ENCODE assay signal across 1 cellular context in the genomic region with DNA sequence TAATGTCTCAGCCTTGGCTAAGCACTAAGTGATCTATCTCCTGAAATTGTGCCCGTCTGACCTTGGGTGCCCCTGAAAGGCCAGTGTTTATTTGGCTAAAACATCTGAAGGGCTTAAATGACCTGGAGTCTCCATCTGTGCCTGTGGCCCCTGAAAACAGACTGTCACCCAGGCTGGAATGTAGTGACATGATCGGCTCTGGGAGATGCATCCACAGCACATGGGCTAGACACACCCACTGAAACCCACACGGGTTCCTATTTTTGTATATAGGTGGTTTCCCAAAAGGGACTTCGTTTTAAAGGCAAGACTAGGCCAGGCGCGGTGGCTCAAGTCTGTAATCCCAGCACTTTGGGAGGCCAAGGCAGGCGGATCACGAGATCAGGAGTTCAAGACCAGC.
TF ChIP-seq lines count a peak whose summit lies in the region.

No MANE protein-coding gene starts in this region.

TF ChIP-seq in HepG2, 621 proteins besides CTCF, POLR2A, EP300 and RAD21:
- TF ChIP-seq, protein P1, sequence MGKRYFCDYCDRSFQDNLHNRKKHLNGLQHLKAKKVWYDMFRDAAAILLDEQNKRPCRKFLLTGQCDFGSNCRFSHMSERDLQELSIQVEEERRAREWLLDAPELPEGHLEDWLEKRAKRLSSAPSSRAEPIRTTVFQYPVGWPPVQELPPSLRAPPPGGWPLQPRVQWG (CRISPR knock-in tag; IDR thresholded peaks at IDR 0.05; ENCODE audit: borderline replicate concordance, low read depth) = no peak
- no peak for TF ChIP-seq ZNF619 (CRISPR knock-in tag; IDR thresholded peaks at IDR 0.05)
- no peak for TF ChIP-seq CBX5 (CRISPR knock-in tag; IDR thresholded peaks at IDR 0.05; ENCODE audit: borderline replicate concordance)
- no peak for TF ChIP-seq ZNF605 (CRISPR knock-in tag; IDR thresholded peaks at IDR 0.05)
- TF ChIP-seq, protein P2, sequence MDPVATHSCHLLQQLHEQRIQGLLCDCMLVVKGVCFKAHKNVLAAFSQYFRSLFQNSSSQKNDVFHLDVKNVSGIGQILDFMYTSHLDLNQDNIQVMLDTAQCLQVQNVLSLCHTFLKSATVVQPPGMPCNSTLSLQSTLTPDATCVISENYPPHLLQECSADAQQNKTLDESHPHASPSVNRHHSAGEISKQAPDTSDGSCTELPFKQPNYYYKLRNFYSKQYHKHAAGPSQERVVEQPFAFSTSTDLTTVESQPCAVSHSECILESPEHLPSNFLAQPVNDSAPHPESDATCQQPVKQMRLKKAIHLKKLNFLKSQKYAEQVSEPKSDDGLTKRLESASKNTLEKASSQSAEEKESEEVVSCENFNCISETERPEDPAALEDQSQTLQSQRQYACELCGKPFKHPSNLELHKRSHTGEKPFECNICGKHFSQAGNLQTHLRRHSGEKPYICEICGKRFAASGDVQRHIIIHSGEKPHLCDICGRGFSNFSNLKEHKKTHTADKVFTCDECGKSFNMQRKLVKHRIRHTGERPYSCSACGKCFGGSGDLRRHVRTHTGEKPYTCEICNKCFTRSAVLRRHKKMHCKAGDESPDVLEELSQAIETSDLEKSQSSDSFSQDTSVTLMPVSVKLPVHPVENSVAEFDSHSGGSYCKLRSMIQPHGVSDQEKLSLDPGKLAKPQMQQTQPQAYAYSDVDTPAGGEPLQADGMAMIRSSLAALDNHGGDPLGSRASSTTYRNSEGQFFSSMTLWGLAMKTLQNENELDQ (CRISPR knock-in tag; IDR thresholded peaks at IDR 0.05; ENCODE audit: borderline replicate concordance) = no peak
- TF ChIP-seq KLF12 (CRISPR knock-in tag; IDR thresholded peaks at IDR 0.05; ENCODE audit: borderline replicate concordance) = no peak
- no peak for TF ChIP-seq ZC3H13 (CRISPR knock-in tag; IDR thresholded peaks at IDR 0.05)
- no peak for TF ChIP-seq DMAP1 (CRISPR knock-in tag; IDR thresholded peaks at IDR 0.05)
- TF ChIP-seq, protein P3, sequence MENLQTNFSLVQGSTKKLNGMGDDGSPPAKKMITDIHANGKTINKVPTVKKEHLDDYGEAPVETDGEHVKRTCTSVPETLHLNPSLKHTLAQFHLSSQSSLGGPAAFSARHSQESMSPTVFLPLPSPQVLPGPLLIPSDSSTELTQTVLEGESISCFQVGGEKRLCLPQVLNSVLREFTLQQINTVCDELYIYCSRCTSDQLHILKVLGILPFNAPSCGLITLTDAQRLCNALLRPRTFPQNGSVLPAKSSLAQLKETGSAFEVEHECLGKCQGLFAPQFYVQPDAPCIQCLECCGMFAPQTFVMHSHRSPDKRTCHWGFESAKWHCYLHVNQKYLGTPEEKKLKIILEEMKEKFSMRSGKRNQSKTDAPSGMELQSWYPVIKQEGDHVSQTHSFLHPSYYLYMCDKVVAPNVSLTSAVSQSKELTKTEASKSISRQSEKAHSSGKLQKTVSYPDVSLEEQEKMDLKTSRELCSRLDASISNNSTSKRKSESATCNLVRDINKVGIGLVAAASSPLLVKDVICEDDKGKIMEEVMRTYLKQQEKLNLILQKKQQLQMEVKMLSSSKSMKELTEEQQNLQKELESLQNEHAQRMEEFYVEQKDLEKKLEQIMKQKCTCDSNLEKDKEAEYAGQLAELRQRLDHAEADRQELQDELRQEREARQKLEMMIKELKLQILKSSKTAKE (CRISPR knock-in tag; IDR thresholded peaks at IDR 0.05; ENCODE audit: borderline replicate concordance) = no peak
- TF ChIP-seq ZNF430 (CRISPR knock-in tag; IDR thresholded peaks at IDR 0.05) = no peak
- no peak for TF ChIP-seq ZNF749 (CRISPR knock-in tag; IDR thresholded peaks at IDR 0.05; ENCODE audit: borderline replicate concordance)
- TF ChIP-seq ZNF563 (CRISPR knock-in tag; IDR thresholded peaks at IDR 0.05) = no peak
- no peak for TF ChIP-seq GABPA (IDR thresholded peaks at IDR 0.05; ENCODE audit: low read depth, low read length)
- no peak for TF ChIP-seq GABPA (CRISPR knock-in tag; IDR thresholded peaks at IDR 0.05; ENCODE audit: low read depth)
- TF ChIP-seq IRF2 (CRISPR knock-in tag; IDR thresholded peaks at IDR 0.05) = no peak
- TF ChIP-seq, protein P4, sequence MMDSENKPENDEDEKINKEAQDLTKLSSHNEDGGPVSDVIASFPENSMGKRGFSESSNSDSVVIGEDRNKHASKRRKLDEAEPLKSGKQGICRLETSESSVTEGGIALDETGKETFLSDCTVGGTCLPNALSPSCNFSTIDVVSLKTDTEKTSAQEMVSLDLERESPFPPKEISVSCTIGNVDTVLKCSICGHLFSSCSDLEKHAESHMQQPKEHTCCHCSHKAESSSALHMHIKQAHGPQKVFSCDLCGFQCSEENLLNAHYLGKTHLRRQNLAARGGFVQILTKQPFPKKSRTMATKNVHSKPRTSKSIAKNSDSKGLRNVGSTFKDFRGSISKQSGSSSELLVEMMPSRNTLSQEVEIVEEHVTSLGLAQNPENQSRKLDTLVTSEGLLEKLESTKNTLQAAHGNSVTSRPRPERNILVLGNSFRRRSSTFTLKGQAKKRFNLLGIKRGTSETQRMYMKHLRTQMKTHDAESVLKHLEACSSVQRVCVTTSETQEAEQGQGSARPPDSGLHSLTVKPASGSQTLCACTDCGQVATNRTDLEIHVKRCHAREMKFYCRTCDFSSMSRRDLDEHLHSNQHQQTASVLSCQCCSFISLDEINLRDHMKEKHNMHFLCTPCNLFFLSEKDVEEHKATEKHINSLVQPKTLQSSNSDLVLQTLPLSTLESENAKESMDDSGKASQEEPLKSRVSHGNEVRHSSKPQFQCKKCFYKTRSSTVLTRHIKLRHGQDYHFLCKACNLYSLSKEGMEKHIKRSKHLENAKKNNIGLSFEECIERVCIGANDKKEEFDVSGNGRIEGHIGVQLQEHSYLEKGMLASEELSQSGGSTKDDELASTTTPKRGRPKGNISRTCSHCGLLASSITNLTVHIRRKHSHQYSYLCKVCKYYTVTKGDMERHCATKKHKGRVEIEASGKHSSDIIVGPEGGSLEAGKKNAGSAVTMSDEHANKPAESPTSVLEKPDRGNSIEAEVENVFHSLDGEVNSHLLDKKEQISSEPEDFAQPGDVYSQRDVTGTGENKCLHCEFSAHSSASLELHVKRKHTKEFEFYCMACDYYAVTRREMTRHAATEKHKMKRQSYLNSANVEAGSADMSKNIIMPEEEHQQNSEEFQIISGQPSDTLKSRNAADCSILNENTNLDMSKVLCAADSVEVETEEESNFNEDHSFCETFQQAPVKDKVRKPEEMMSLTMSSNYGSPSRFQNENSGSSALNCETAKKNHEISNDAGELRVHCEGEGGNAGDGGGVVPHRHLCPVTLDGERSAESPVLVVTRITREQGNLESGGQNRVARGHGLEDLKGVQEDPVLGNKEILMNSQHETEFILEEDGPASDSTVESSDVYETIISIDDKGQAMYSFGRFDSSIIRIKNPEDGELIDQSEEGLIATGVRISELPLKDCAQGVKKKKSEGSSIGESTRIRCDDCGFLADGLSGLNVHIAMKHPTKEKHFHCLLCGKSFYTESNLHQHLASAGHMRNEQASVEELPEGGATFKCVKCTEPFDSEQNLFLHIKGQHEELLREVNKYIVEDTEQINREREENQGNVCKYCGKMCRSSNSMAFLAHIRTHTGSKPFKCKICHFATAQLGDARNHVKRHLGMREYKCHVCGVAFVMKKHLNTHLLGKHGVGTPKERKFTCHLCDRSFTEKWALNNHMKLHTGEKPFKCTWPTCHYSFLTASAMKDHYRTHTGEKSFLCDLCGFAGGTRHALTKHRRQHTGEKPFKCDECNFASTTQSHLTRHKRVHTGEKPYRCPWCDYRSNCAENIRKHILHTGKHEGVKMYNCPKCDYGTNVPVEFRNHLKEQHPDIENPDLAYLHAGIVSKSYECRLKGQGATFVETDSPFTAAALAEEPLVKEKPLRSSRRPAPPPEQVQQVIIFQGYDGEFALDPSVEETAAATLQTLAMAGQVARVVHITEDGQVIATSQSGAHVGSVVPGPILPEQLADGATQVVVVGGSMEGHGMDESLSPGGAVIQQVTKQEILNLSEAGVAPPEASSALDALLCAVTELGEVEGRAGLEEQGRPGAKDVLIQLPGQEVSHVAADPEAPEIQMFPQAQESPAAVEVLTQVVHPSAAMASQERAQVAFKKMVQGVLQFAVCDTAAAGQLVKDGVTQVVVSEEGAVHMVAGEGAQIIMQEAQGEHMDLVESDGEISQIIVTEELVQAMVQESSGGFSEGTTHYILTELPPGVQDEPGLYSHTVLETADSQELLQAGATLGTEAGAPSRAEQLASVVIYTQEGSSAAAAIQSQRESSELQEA (CRISPR knock-in tag; IDR thresholded peaks at IDR 0.05; ENCODE audit: not compliant biosample characterization) = no peak
